2 cellular contexts compared by ENCODE assay signal in genomic region chr3:168047190-168047795, GRCh38.
TF ChIP-seq lines count a peak whose summit lies in the region.

No MANE protein-coding gene starts in this region.

TF ChIP-seq in HEK293, 187 proteins besides CTCF, POLR2A, EP300 and RAD21 (continued from another document and continues in another):
- TF ChIP-seq ZNF449 (tag by site-specific recombination; IDR thresholded peaks at IDR 0.05): no peak
- no peak for TF ChIP-seq ZNF701 (tag by site-specific recombination; IDR thresholded peaks at IDR 0.05)
- TF ChIP-seq ZNF202 (tag by site-specific recombination; IDR thresholded peaks at IDR 0.05; ENCODE audit: borderline replicate concordance): no peak
- TF ChIP-seq ZNF324 (tag by site-specific recombination; IDR thresholded peaks at IDR 0.05): no peak
- peak; percentile 21; the same call in 1 of the 2 replicates for TF ChIP-seq YY1 (tag by site-specific recombination; IDR thresholded peaks at IDR 0.05)
- TF ChIP-seq ZNF544 (tag by site-specific recombination; IDR thresholded peaks at IDR 0.05): no peak
- no peak for TF ChIP-seq ZBTB48 (tag by site-specific recombination; IDR thresholded peaks at IDR 0.05)
- TF ChIP-seq ZBTB1 (tag by site-specific recombination; IDR thresholded peaks at IDR 0.05): no peak
- TF ChIP-seq ZNF10 (tag by site-specific recombination; IDR thresholded peaks at IDR 0.05): no peak
- no peak for TF ChIP-seq ZNF138 (tag by site-specific recombination; IDR thresholded peaks at IDR 0.05; ENCODE audit: borderline replicate concordance)
- peak; percentile 52; the same call in 1 of the 2 replicates for TF ChIP-seq ZNF366 (tag by site-specific recombination; conservative IDR thresholded peaks at IDR 0.05)
- no peak for TF ChIP-seq GFI1B (tag by site-specific recombination; IDR thresholded peaks at IDR 0.05)
- TF ChIP-seq ZNF132 (tag by site-specific recombination; IDR thresholded peaks at IDR 0.05; ENCODE audit: borderline replicate concordance): no peak
- TF ChIP-seq ZNF776 (tag by site-specific recombination; IDR thresholded peaks at IDR 0.05; ENCODE audit: borderline replicate concordance): no peak
- no peak for TF ChIP-seq ZNF416 (tag by site-specific recombination; IDR thresholded peaks at IDR 0.05)
- TF ChIP-seq, protein P1, sequence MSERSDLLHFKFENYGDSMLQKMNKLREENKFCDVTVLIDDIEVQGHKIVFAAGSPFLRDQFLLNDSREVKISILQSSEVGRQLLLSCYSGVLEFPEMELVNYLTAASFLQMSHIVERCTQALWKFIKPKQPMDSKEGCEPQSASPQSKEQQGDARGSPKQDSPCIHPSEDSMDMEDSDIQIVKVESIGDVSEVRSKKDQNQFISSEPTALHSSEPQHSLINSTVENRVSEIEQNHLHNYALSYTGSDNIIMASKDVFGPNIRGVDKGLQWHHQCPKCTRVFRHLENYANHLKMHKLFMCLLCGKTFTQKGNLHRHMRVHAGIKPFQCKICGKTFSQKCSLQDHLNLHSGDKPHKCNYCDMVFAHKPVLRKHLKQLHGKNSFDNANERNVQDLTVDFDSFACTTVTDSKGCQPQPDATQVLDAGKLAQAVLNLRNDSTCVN (tag by site-specific recombination; optimal IDR thresholded peaks at IDR 0.05): no peak
- TF ChIP-seq, protein P2, sequence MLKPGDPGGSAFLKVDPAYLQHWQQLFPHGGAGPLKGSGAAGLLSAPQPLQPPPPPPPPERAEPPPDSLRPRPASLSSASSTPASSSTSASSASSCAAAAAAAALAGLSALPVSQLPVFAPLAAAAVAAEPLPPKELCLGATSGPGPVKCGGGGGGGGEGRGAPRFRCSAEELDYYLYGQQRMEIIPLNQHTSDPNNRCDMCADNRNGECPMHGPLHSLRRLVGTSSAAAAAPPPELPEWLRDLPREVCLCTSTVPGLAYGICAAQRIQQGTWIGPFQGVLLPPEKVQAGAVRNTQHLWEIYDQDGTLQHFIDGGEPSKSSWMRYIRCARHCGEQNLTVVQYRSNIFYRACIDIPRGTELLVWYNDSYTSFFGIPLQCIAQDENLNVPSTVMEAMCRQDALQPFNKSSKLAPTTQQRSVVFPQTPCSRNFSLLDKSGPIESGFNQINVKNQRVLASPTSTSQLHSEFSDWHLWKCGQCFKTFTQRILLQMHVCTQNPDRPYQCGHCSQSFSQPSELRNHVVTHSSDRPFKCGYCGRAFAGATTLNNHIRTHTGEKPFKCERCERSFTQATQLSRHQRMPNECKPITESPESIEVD (tag by site-specific recombination; IDR thresholded peaks at IDR 0.05): peak; percentile 69
- TF ChIP-seq BCL6B (tag by site-specific recombination; IDR thresholded peaks at IDR 0.05): no peak
- TF ChIP-seq, protein P3, sequence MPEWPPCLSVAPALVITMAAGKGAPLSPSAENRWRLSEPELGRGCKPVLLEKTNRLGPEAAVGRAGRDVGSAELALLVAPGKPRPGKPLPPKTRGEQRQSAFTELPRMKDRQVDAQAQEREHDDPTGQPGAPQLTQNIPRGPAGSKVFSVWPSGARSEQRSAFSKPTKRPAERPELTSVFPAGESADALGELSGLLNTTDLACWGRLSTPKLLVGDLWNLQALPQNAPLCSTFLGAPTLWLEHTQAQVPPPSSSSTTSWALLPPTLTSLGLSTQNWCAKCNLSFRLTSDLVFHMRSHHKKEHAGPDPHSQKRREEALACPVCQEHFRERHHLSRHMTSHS (tag by site-specific recombination; IDR thresholded peaks at IDR 0.05): no peak
- TF ChIP-seq, protein P4, sequence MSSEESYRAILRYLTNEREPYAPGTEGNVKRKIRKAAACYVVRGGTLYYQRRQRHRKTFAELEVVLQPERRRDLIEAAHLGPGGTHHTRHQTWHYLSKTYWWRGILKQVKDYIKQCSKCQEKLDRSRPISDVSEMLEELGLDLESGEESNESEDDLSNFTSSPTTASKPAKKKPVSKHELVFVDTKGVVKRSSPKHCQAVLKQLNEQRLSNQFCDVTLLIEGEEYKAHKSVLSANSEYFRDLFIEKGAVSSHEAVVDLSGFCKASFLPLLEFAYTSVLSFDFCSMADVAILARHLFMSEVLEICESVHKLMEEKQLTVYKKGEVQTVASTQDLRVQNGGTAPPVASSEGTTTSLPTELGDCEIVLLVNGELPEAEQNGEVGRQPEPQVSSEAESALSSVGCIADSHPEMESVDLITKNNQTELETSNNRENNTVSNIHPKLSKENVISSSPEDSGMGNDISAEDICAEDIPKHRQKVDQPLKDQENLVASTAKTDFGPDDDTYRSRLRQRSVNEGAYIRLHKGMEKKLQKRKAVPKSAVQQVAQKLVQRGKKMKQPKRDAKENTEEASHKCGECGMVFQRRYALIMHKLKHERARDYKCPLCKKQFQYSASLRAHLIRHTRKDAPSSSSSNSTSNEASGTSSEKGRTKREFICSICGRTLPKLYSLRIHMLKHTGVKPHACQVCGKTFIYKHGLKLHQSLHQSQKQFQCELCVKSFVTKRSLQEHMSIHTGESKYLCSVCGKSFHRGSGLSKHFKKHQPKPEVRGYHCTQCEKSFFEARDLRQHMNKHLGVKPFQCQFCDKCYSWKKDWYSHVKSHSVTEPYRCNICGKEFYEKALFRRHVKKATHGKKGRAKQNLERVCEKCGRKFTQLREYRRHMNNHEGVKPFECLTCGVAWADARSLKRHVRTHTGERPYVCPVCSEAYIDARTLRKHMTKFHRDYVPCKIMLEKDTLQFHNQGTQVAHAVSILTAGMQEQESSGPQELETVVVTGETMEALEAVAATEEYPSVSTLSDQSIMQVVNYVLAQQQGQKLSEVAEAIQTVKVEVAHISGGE (tag by site-specific recombination; conservative IDR thresholded peaks at IDR 0.05; ENCODE audit: low read depth): no peak

TF ChIP-seq in HepG2, 621 proteins besides CTCF, POLR2A, EP300 and RAD21 (continued from another document and continues in another):
- TF ChIP-seq HMGXB4 (CRISPR knock-in tag; IDR thresholded peaks at IDR 0.05; ENCODE audit: borderline replicate concordance in 1 of 2, low read depth in 1 of 2) (peak; percentile 42 to 79; a peak in 3 of 4 replicates), HNRNPK (IDR thresholded peaks at IDR 0.05; ENCODE audit: low read depth, low read length, poor library complexity, severe bottlenecking) (no peak), CC2D1A (CRISPR knock-in tag; IDR thresholded peaks at IDR 0.05) (no peak), ZNF775 (CRISPR knock-in tag; IDR thresholded peaks at IDR 0.05; ENCODE audit: borderline replicate concordance) (no peak), ZMYM4 (CRISPR knock-in tag; IDR thresholded peaks at IDR 0.05) (no peak), ZFP36L2 (CRISPR knock-in tag; IDR thresholded peaks at IDR 0.05) (no peak), HOXA5 (CRISPR knock-in tag; IDR thresholded peaks at IDR 0.05) (0 out of 2 replicates have a peak, but pooled peaks have one; percentile 42), ZNF609 (CRISPR knock-in tag; IDR thresholded peaks at IDR 0.05; ENCODE audit: borderline replicate concordance) (no peak), ZNF850 (CRISPR knock-in tag; conservative IDR thresholded peaks at IDR 0.05) (no peak), SNAI1 (CRISPR knock-in tag; IDR thresholded peaks at IDR 0.05; ENCODE audit: borderline replicate concordance) (no peak), CENPX (CRISPR knock-in tag; IDR thresholded peaks at IDR 0.05) (no peak), ZNF382 (CRISPR knock-in tag; IDR thresholded peaks at IDR 0.05; ENCODE audit: borderline replicate concordance) (no peak), TIGD3 (CRISPR knock-in tag; IDR thresholded peaks at IDR 0.05; ENCODE audit: borderline replicate concordance) (no peak), HNRNPH1 (optimal IDR thresholded peaks at IDR 0.05; ENCODE audit: low read depth, low read length) (no peak), SATB2 (CRISPR knock-in tag; IDR thresholded peaks at IDR 0.05) (no peak), MAFF (IDR thresholded peaks at IDR 0.05; ENCODE audit: low read depth, low read length) (no peak)
- TF ChIP-seq, protein P5, sequence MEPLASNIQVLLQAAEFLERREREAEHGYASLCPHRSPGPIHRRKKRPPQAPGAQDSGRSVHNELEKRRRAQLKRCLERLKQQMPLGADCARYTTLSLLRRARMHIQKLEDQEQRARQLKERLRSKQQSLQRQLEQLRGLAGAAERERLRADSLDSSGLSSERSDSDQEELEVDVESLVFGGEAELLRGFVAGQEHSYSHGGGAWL (CRISPR knock-in tag; IDR thresholded peaks at IDR 0.05): no peak
- TF ChIP-seq, protein P6, sequence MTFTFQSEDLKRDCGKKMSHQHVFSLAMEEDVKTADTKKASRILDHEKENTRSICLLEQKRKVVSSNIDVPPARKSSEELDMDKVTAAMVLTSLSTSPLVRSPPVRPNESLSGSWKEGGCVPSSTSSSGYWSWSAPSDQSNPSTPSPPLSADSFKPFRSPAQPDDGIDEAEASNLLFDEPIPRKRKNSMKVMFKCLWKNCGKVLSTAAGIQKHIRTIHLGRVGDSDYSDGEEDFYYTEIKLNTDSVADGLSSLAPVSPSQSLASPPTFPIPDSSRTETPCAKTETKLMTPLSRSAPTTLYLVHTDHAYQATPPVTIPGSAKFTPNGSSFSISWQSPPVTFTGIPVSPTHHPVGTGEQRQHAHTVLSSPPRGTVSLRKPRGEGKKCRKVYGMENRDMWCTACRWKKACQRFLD (CRISPR knock-in tag; IDR thresholded peaks at IDR 0.05; ENCODE audit: borderline replicate concordance): no peak
